21 cellular contexts compared by ENCODE assay signal in the genomic region with DNA sequence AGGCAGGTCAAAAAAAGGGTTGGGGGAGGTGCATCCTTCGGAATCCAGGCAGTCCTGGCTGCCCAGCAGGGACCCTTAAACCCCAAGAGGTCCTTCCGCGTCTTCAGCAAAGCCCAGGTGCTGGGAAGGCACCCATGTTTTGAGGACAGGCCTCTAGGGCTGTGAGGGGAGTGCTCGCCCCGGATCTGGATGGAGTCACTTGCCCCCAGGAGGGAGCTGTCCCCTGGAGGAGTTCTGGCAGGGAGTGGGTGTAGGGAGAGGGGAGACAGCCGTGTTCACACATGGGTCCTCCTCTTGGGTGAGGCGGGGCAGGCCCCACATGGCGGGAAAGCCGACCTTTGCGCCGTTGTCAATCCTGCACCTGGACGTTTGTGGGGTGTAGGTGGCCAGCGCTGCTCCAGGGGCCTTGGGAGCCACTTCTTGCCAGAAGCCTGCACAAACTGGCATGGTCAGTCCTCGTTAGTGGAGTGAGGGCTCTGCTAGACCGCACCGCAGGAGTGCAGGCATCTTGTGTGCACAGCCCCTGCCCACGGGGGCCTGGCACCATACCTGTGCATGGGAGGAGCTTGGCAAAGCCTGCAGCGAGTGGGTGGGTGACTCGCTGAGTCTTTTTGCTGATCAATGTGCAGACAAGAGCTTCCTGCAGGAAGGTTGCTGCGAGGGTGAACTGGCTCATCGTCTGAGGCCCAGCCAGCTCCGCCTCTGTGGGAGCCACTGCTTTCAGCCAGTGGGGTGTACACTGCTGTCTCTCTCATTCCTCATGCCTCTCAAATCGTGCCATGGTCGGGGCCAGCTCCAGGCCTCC. TPM values are rescaled to one million over a fixed set of nuclear protein-coding genes. Genes with fewer than 3 reads are reported as not detected.
DNase-seq lines count a peak whose midpoint lies in the region; ATAC-seq and TF ChIP-seq lines count a peak whose summit lies in the region.
"Had no signal": no experiment of that assay in that cellular context is flagged by ENCODE, and none has a peak within 500 bp of the region (broad histone marks: within the 10 kb centered on the region; RNA-seq: fewer than 3 reads in every experiment).

No MANE protein-coding gene starts in this region.

- no peaks in the 10 kb centered on the region for H3K79me2 ChIP-seq in hepatocyte

- H3K4me2 ChIP-seq in hepatocyte: no peak overlapping the region

- CTCF ChIA-PET in activated CD8-positive, alpha-beta T cell treated with anti-CD3 and anti-CD28 coated beads for 36 hours (lab: Charles Lee): interaction anchor here (1.2 kb wide), 1 partner anchor 12 kb away, joined by 3 read pairs; no protein-coding TSS in a partner anchor

- H3K4me1 ChIP-seq in hepatocyte (ENCODE audit: insufficient read depth): no peaks in the 10 kb centered on the region
- H3K4me1 ChIP-seq: HAP-1, vagina had no signal

- peaks cover 6% of the 10 kb centered on the region for H3K4me1 Mint-ChIP-seq in activated CD8-positive, alpha-beta T cell treated with anti-CD3 and anti-CD28 coated beads for 36 hours (ENCODE audit: low read depth)
- H3K4me1 Mint-ChIP-seq: nephron had no signal

- H3K36me3 ChIP-seq in hepatocyte (replicated peaks; ENCODE audit: insufficient read depth, low read depth): no peaks in the 10 kb centered on the region

- WGBS in hepatocyte (ENCODE audit: low lambda C conversion rate, missing lambda C conversion rate): 86% methylated on average over 24 of the region's 24 CpGs

- no peak overlapping the region for H3K27ac Mint-ChIP-seq in activated CD8-positive, alpha-beta T cell treated with anti-CD3 and anti-CD28 coated beads for 36 hours
- H3K27ac Mint-ChIP-seq: CD4-positive, CD25-positive, alpha-beta regulatory T cell had no signal

- POLR2A ChIA-PET in activated CD8-positive, alpha-beta T cell treated with anti-CD3 and anti-CD28 coated beads for 36 hours (lab: Charles Lee): interaction anchor here (1.1 kb wide), 1 partner anchor 39 kb away, joined by 3 read pairs; no protein-coding TSS in a partner anchor

- no peaks in the 10 kb centered on the region for H3K9me3 ChIP-seq in hepatocyte (ENCODE audit: low read depth)
- H3K9me3 ChIP-seq: HAP-1, right lobe of liver, vagina had no signal

- no peak overlapping the region for H3K27ac ChIP-seq in hepatocyte
- H3K27ac ChIP-seq: cardiac muscle cell, right lobe of liver, vagina had no signal

- no peaks in the 10 kb centered on the region for H3K27me3 ChIP-seq in hepatocyte
- H3K27me3 ChIP-seq: cardiac muscle cell, right lobe of liver, vagina had no signal

- ATAC-seq in activated CD8-positive, alpha-beta T cell treated with anti-CD3 and anti-CD28 coated beads for 36 hours: peak; percentile 47
- ATAC-seq in GM21529 (IDR thresholded peaks at IDR 0.05; ENCODE audit: unreplicated experiment): no peak
- ATAC-seq: right lobe of liver had no signal

- no peaks in the 10 kb centered on the region for H3K9me2 ChIP-seq in hepatocyte (replicated peaks; ENCODE audit: insufficient read depth)

- no peak overlapping the region for H3K4me3 Mint-ChIP-seq in activated CD8-positive, alpha-beta T cell treated with anti-CD3 and anti-CD28 coated beads for 36 hours
- H3K4me3 Mint-ChIP-seq: CD4-positive, CD25-positive, alpha-beta regulatory T cell; nephron had no signal

- no peak overlapping the region for H2AFZ ChIP-seq in hepatocyte

- DNase-seq in stimulated activated CD4-positive, alpha-beta T cell treated with anti-CD3 and anti-CD28 coated beads, Interleukin-15, amount 100 ng/mL, for 24 hours: peak; percentile 22
- DNase-seq in stimulated activated CD4-positive, alpha-beta T cell treated with anti-CD3 and anti-CD28 coated beads, Interleukin-12 subunit alpha, Interleukin-12 subunit beta, amount 100 ng/mL, for 4 hours: no peak
- DNase-seq in activated CD8-positive, alpha-beta T cell treated with anti-CD3 and anti-CD28 coated beads for 36 hours: peak; percentile 14
- DNase-seq in hepatocyte (ENCODE audit: low spot score): peak; percentile 2
- no peak for DNase-seq in NCI-H524 treated with DMSO at 0.1 percent for 48 hours (lab: John Stamatoyannopoulos, UW)
- DNase-seq in GDM1 (lab: John Stamatoyannopoulos, UW): no peak
- DNase-seq in AML-193 (lab: John Stamatoyannopoulos, UW): no peak
- DNase-seq: activated CD4-positive, alpha-beta T cell treated with anti-CD3 and anti-CD28 coated beads, Interleukin-2, amount 50 U/mL, for 1 hour; activated CD8-positive, alpha-beta memory T cell treated with anti-CD3 and anti-CD28 coated beads, Interleukin-2, amount 50 U/mL, for 48 hours; activated naive CD4-positive, alpha-beta T cell; CD4-positive, CD25-positive, alpha-beta regulatory T cell; dermis blood vessel endothelial cell; KG1; midbrain; NCI-H748 treated with DMSO at 0.1 percent for 48 hours; right lobe of liver had no signal

- TF ChIP-seq CTCF in activated CD8-positive, alpha-beta T cell treated with anti-CD3 and anti-CD28 coated beads for 36 hours (IDR thresholded peaks at IDR 0.05): no peak
- no peak for TF ChIP-seq CTCF in hepatocyte (IDR thresholded peaks at IDR 0.05; ENCODE audit: poor library complexity)

- no peaks in the 10 kb centered on the region for H3K9me3 Mint-ChIP-seq in activated CD8-positive, alpha-beta T cell treated with anti-CD3 and anti-CD28 coated beads for 36 hours
- H3K9me3 Mint-ChIP-seq: CD4-positive, CD25-positive, alpha-beta regulatory T cell; nephron had no signal

- H3K27me3 Mint-ChIP-seq in activated CD8-positive, alpha-beta T cell treated with anti-CD3 and anti-CD28 coated beads for 36 hours: no peaks in the 10 kb centered on the region
- H3K27me3 Mint-ChIP-seq: CD4-positive, CD25-positive, alpha-beta regulatory T cell had no signal

- H3K4me3 ChIP-seq in hepatocyte: no peak overlapping the region
- H3K4me3 ChIP-seq: cardiac muscle cell, HAP-1, right lobe of liver, vagina had no signal

- H4K20me1 ChIP-seq in hepatocyte (ENCODE audit: insufficient read depth, poor library complexity, severe bottlenecking): no peaks in the 10 kb centered on the region

- H3K36me3 Mint-ChIP-seq in activated CD8-positive, alpha-beta T cell treated with anti-CD3 and anti-CD28 coated beads for 36 hours (ENCODE audit: low read depth): peaks cover 10% of the 10 kb centered on the region

- intact Hi-C loops in activated CD8-positive, alpha-beta T cell treated with anti-CD3 and anti-CD28 coated beads for 36 hours (cut with micrococcal nuclease): no loop called here

RNA-seq across cellular contexts. Expression of gene PPIL2, which starts 16.0 kb away (rescaled TPM):
- total RNA-seq in activated CD8-positive, alpha-beta T cell treated with anti-CD3 and anti-CD28 coated beads for 36 hours: 10 to 100 TPM; 41.5 to 42.5 TPM
- total RNA-seq in hepatocyte: 22.8 and 28.3 TPM in 2 replicates
- 30.0 and 38.6 TPM in 2 replicates for polyA plus RNA-seq in hepatocyte

RNA-seq across cellular contexts. Expression of gene SDF2L1, which starts 39.7 kb away (rescaled TPM):
- total RNA-seq in activated CD8-positive, alpha-beta T cell treated with anti-CD3 and anti-CD28 coated beads for 36 hours: 10 to 100 TPM; 38.6 to 41.3 TPM
- total RNA-seq in hepatocyte: 38.2 and 48.2 TPM in 2 replicates
- polyA plus RNA-seq in hepatocyte: 119 and 139 TPM in 2 replicates

RNA-seq across cellular contexts. Expression of gene CCDC116, which starts 49.2 kb away (rescaled TPM):
- total RNA-seq in activated CD8-positive, alpha-beta T cell treated with anti-CD3 and anti-CD28 coated beads for 36 hours: under 1 TPM in 1 of 2 experiments, not detected in 1; 0.45 TPM
- 0.20 and 0.30 TPM in 2 replicates for total RNA-seq in hepatocyte
- 1.3 and 1.5 TPM in 2 replicates for polyA plus RNA-seq in hepatocyte
- total RNA-seq: CD4-positive, CD25-positive, alpha-beta regulatory T cell; right lobe of liver; vagina had no signal
- polyA plus RNA-seq: CD4-positive, CD25-positive, alpha-beta regulatory T cell had no signal

RNA-seq across cellular contexts. Expression of gene YDJC, which starts 51.9 kb away (rescaled TPM):
- 10 to 100 TPM; 60.1 to 64.9 TPM for total RNA-seq in activated CD8-positive, alpha-beta T cell treated with anti-CD3 and anti-CD28 coated beads for 36 hours
- total RNA-seq in hepatocyte: 24.1 and 34.6 TPM in 2 replicates
- 44.5 and 49.8 TPM in 2 replicates for polyA plus RNA-seq in hepatocyte

RNA-seq across cellular contexts. Expression of gene YPEL1, which starts 53.8 kb away (rescaled TPM):
- total RNA-seq in activated CD8-positive, alpha-beta T cell treated with anti-CD3 and anti-CD28 coated beads for 36 hours: 1 to 10 TPM in 1 of 2 experiments, under 1 TPM in 1; 0.99 to 1.2 TPM
- total RNA-seq in hepatocyte: 1.9 and 2.0 TPM in 2 replicates
- 3.1 and 3.5 TPM in 2 replicates for polyA plus RNA-seq in hepatocyte

Comparison
In these comparisons a context has a peak if more than half of its experiments do, and no peak if none do; other contexts are left out.
1. DNase-seq: peak in stimulated activated CD4-positive, alpha-beta T cell treated with anti-CD3 and anti-CD28 coated beads, Interleukin-15, amount 100 ng/mL, for 24 hours (single experiment), activated CD8-positive, alpha-beta T cell treated with anti-CD3 and anti-CD28 coated beads for 36 hours (single experiment) and hepatocyte (single experiment); none in stimulated activated CD4-positive, alpha-beta T cell treated with anti-CD3 and anti-CD28 coated beads, Interleukin-12 subunit alpha, Interleukin-12 subunit beta, amount 100 ng/mL, for 4 hours (single experiment), NCI-H524 treated with DMSO at 0.1 percent for 48 hours (single experiment), GDM1 (single experiment) and AML-193 (0 of 2).